Comparison of ENCODE assay signal across 23 cellular contexts in genomic region chr15:79195802-79196201, GRCh38.
DNase-seq lines count a peak whose midpoint lies in the region; ATAC-seq and TF ChIP-seq lines count a peak whose summit lies in the region.
"Had no signal": no experiment of that assay in that cellular context is flagged by ENCODE, and none has a peak within 500 bp of the region (broad histone marks: within the 10 kb centered on the region; RNA-seq: fewer than 3 reads in every experiment).

No MANE protein-coding gene starts in this region.

- H3K4me1 ChIP-seq in Karpas-422 (ENCODE audit: low read length): no peaks in the 10 kb centered on the region
- peaks cover 24% of the 10 kb centered on the region for H3K4me1 ChIP-seq in neural progenitor cell
- H3K4me1 ChIP-seq: esophagus muscularis mucosa, gastroesophageal sphincter, psoas muscle had no signal

- H2AFZ ChIP-seq in Karpas-422 (ENCODE audit: low read length) (no peak overlapping the region), neural progenitor cell (replicated peaks) (no peak overlapping the region)

- H3K27me3 ChIP-seq in Karpas-422 (ENCODE audit: low read length): no peaks in the 10 kb centered on the region
- H3K27me3 ChIP-seq in neural progenitor cell: no peaks in the 10 kb centered on the region

- H3K36me3 Mint-ChIP-seq in neural progenitor cell: no peaks in the 10 kb centered on the region
- no peaks in the 10 kb centered on the region for H3K36me3 Mint-ChIP-seq in activated T-helper 17 cell treated with anti-CD3 and anti-CD28 coated beads, Interleukin-2, amount 50 U/mL, for 72 hours (ENCODE audit: low read depth)
- H3K36me3 Mint-ChIP-seq: CD14-positive monocyte; stimulated activated effector memory CD8-positive, alpha-beta T cell treated with anti-CD3 and anti-CD28 coated beads, Interleukin-12 subunit alpha, Interleukin-12 subunit beta, amount 100 ng/mL, for 72 hours had no signal

- POLR2A ChIA-PET in GM10248 (lab: Yijun Ruan, JAX): no interaction called here

- CTCF ChIA-PET in GM10248 (lab: Yijun Ruan, JAX): interaction anchor here (0.6 to 1.4 kb wide), 4 partner anchors 10 to 167 kb away, joined by 3 to 4 read pairs (median 4); no protein-coding TSS in a partner anchor

- H4K20me1 ChIP-seq in Karpas-422 (ENCODE audit: insufficient read depth, low read depth, low read length) (no peaks in the 10 kb centered on the region), neural progenitor cell (ENCODE audit: low read depth) (no peaks in the 10 kb centered on the region)

- peak; percentile 16 for TF ChIP-seq CTCF in GM12865 (IDR thresholded peaks at IDR 0.05; ENCODE audit: insufficient read depth, low read depth, low read length, missing control alignments)
- peak; percentile 17 for TF ChIP-seq CTCF in cardiac fibroblast (IDR thresholded peaks at IDR 0.05; ENCODE audit: low read depth, low read length)
- peak; percentile 47 for TF ChIP-seq CTCF in neural progenitor cell (IDR thresholded peaks at IDR 0.05)
- TF ChIP-seq CTCF in GM10248 (IDR thresholded peaks at IDR 0.05; ENCODE audit: control extremely low read depth, extremely low read depth, low read depth, missing control alignments): no peak

- no peak for ATAC-seq in activated T-helper 17 cell treated with anti-CD3 and anti-CD28 coated beads, Interleukin-2, amount 50 U/mL, for 72 hours (replicated peaks)
- ATAC-seq in GM18907 (IDR thresholded peaks at IDR 0.05; ENCODE audit: unreplicated experiment): no peak
- ATAC-seq: effector memory CD8-positive, alpha-beta T cell; gastroesophageal sphincter; psoas muscle; stimulated activated effector memory CD8-positive, alpha-beta T cell treated with anti-CD3 and anti-CD28 coated beads, Interleukin-12 subunit alpha, Interleukin-12 subunit beta, amount 100 ng/mL, for 72 hours had no signal

- H3K4me1 Mint-ChIP-seq in neural progenitor cell: peaks cover 48% of the 10 kb centered on the region
- no peaks in the 10 kb centered on the region for H3K4me1 Mint-ChIP-seq in activated T-helper 17 cell treated with anti-CD3 and anti-CD28 coated beads, Interleukin-2, amount 50 U/mL, for 72 hours
- H3K4me1 Mint-ChIP-seq: CD14-positive monocyte; stimulated activated effector memory CD8-positive, alpha-beta T cell treated with anti-CD3 and anti-CD28 coated beads, Interleukin-12 subunit alpha, Interleukin-12 subunit beta, amount 100 ng/mL, for 72 hours had no signal

- H3K4me3 ChIP-seq in GM12865 (ENCODE audit: low read depth, low read length) (no peak overlapping the region), Karpas-422 (ENCODE audit: low read length) (no peak overlapping the region), cardiac fibroblast (replicated peaks in 1 of 2; ENCODE audit: low read depth in 2 of 2, low read length in 2 of 2) (no peak overlapping the region), neural progenitor cell (no peak overlapping the region)
- H3K4me3 ChIP-seq: esophagus muscularis mucosa, gastroesophageal sphincter, psoas muscle, skin epidermis had no signal

- H3K4me2 ChIP-seq in Karpas-422 (ENCODE audit: low read depth, low read length, poor library complexity, severe bottlenecking): no peak overlapping the region
- no peak overlapping the region for H3K4me2 ChIP-seq in neural progenitor cell

- H3K9ac ChIP-seq in Karpas-422 (ENCODE audit: low read length) (no peak overlapping the region), neural progenitor cell (no peak overlapping the region)

- no peak overlapping the region for H3K27ac Mint-ChIP-seq in neural progenitor cell
- H3K27ac Mint-ChIP-seq in activated T-helper 17 cell treated with anti-CD3 and anti-CD28 coated beads, Interleukin-2, amount 50 U/mL, for 72 hours: no peak overlapping the region
- H3K27ac Mint-ChIP-seq: CD14-positive monocyte; effector memory CD8-positive, alpha-beta T cell; stimulated activated effector memory CD8-positive, alpha-beta T cell treated with anti-CD3 and anti-CD28 coated beads, Interleukin-12 subunit alpha, Interleukin-12 subunit beta, amount 100 ng/mL, for 72 hours; T-helper 1 cell treated with Interleukin-12 subunit alpha and Interleukin-12 subunit beta and Interleukin-4 antibody, amounts not matched to agents 30 μg/mL and 1 μg/mL, for 36 hours had no signal

- no peaks in the 10 kb centered on the region for H3K79me2 ChIP-seq in Karpas-422 (ENCODE audit: low read length)
- no peaks in the 10 kb centered on the region for H3K79me2 ChIP-seq in neural progenitor cell (ENCODE audit: low read depth)

- DNase-seq in GM12865 (ENCODE audit: low read depth) (no peak), Karpas-422 (peak; percentile 61), cardiac fibroblast (ENCODE audit: low read depth in 2 of 2) (no peak), neural progenitor cell (ENCODE audit: low spot score) (no peak), NCI-H2227 treated with DMSO at 0.1 percent for 48 hours (lab: John Stamatoyannopoulos, UW) (no peak), GM10248 (ENCODE audit: extremely low spot score) (no peak)
- DNase-seq: activated CD4-positive, alpha-beta T cell treated with anti-CD3 and anti-CD28 coated beads, Interleukin-2, amount 50 U/mL, for 1 hour; activated CD8-positive, alpha-beta memory T cell treated with anti-CD3 and anti-CD28 coated beads, Interleukin-2, amount 50 U/mL, for 48 hours; effector memory CD8-positive, alpha-beta T cell; GOT3; KBM-7; NCI-H187 treated with DMSO at 0.1 percent for 48 hours; psoas muscle; stimulated activated CD4-positive, alpha-beta T cell treated with anti-CD3 and anti-CD28 coated beads, Interleukin-2, amount 100 ng/mL, for 24 hours had no signal

- no peaks in the 10 kb centered on the region for H3K9me3 Mint-ChIP-seq in neural progenitor cell
- no peaks in the 10 kb centered on the region for H3K9me3 Mint-ChIP-seq in activated T-helper 17 cell treated with anti-CD3 and anti-CD28 coated beads, Interleukin-2, amount 50 U/mL, for 72 hours
- H3K9me3 Mint-ChIP-seq: CD14-positive monocyte; effector memory CD8-positive, alpha-beta T cell; stimulated activated effector memory CD8-positive, alpha-beta T cell treated with anti-CD3 and anti-CD28 coated beads, Interleukin-12 subunit alpha, Interleukin-12 subunit beta, amount 100 ng/mL, for 72 hours; T-helper 1 cell treated with Interleukin-12 subunit alpha and Interleukin-12 subunit beta and Interleukin-4 antibody, amounts not matched to agents 30 μg/mL and 1 μg/mL, for 36 hours had no signal

- H3K27ac ChIP-seq in Karpas-422 (ENCODE audit: low read length) (no peak overlapping the region), neural progenitor cell (no peak overlapping the region)
- H3K27ac ChIP-seq: esophagus muscularis mucosa, gastroesophageal sphincter, neutrophil, psoas muscle, skin epidermis had no signal

- no peaks in the 10 kb centered on the region for H3K9me2 ChIP-seq in Karpas-422 (replicated peaks; ENCODE audit: insufficient read depth, low read length)

- H3K36me3 ChIP-seq in Karpas-422 (ENCODE audit: insufficient read depth, low read length): no peaks in the 10 kb centered on the region
- no peaks in the 10 kb centered on the region for H3K36me3 ChIP-seq in neural progenitor cell
- H3K36me3 ChIP-seq: esophagus muscularis mucosa, gastroesophageal sphincter, neutrophil had no signal

- H3K9me3 ChIP-seq in Karpas-422 (ENCODE audit: low read length): no peaks in the 10 kb centered on the region
- no peaks in the 10 kb centered on the region for H3K9me3 ChIP-seq in neural progenitor cell (ENCODE audit: low read depth)
- H3K9me3 ChIP-seq: esophagus muscularis mucosa, gastroesophageal sphincter, neutrophil, psoas muscle had no signal

- H3F3A ChIP-seq in neural progenitor cell (ENCODE audit: low read depth): no peaks in the 10 kb centered on the region

- peaks cover 9% of the 10 kb centered on the region for H3K27me3 Mint-ChIP-seq in neural progenitor cell (ENCODE audit: insufficient read depth, low read depth)
- peaks cover 25% of the 10 kb centered on the region for H3K27me3 Mint-ChIP-seq in activated T-helper 17 cell treated with anti-CD3 and anti-CD28 coated beads, Interleukin-2, amount 50 U/mL, for 72 hours

- no peak overlapping the region for H3K4me3 Mint-ChIP-seq in neural progenitor cell
- no peak overlapping the region for H3K4me3 Mint-ChIP-seq in activated T-helper 17 cell treated with anti-CD3 and anti-CD28 coated beads, Interleukin-2, amount 50 U/mL, for 72 hours
- H3K4me3 Mint-ChIP-seq: effector memory CD8-positive, alpha-beta T cell; stimulated activated effector memory CD8-positive, alpha-beta T cell treated with anti-CD3 and anti-CD28 coated beads, Interleukin-12 subunit alpha, Interleukin-12 subunit beta, amount 100 ng/mL, for 72 hours; T-helper 1 cell treated with Interleukin-12 subunit alpha and Interleukin-12 subunit beta and Interleukin-4 antibody, amounts not matched to agents 30 μg/mL and 1 μg/mL, for 36 hours had no signal
